9 cellular contexts compared by ENCODE assay signal in genomic region chr12:75563351-75563750, GRCh38.
"Had no signal": no experiment of that assay in that cellular context is flagged by ENCODE, and none has a peak within 500 bp of the region (broad histone marks: within the 10 kb centered on the region; RNA-seq: fewer than 3 reads in every experiment).

No MANE protein-coding gene starts in this region.

- H3K27ac Mint-ChIP-seq: GM23338, H9, HFFc6, IgD-negative memory B cell had no signal

- DNase-seq: H9, HCEC 1CT, HFFc6, KG1 had no signal

- H2AFZ ChIP-seq: GM23338 had no signal

- H3K4me3 ChIP-seq: GM23338 had no signal

- FAIRE-seq: H1, H54, HTR-8/SVneo had no signal

- H3K4me2 ChIP-seq: GM23338 had no signal

- H3K36me3 Mint-ChIP-seq: IgD-negative memory B cell had no signal

- H3K4me1 Mint-ChIP-seq: IgD-negative memory B cell had no signal

- H3K4me3 Mint-ChIP-seq: GM23338, H9, HFFc6, IgD-negative memory B cell had no signal

- ATAC-seq: GM23338 had no signal

- H3K9me3 Mint-ChIP-seq: IgD-negative memory B cell had no signal
